In the genomic region with DNA sequence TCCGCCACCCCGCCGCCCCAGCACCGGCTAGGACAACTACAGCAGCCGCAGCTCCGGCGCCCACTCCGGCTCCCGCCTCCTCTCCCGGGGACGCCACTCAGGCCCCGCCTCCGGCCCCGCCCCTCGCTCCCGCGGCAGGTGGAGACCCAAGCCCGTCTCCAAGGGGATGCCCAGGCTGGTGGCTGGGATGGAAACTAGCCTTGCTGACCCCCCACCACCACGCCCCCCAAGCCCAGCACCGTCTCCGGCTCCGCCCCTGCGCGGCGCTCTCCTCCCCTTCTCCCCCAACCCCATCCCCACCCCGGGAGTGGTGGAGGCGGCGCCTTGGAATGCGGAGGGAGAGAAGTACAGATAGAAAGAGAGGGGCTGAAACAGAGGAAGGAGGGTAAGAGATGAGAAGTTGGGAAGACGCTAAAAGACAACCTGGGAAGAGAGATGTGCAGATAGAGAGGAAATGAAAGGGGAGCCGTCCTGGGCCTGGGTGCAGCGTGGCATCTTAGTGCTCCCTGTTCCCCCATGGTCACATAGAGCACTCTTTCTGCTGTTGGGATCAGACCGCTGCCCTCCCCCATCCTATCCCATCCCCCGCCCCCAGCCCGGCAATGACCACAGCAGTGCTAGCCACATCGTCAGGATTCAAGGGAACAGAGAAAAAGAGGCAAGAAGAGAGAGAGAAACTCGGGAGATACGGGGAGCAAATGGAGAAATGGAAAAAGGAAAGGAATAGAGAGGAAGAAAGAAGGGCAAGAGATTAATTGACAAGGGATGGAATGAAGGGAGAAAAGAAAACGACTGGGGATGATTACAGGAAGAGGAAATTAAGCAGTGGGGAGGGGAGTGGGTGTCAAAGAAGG, we compare ENCODE assay signal across 8 cellular contexts. TPM values are rescaled to one million over a fixed set of nuclear protein-coding genes. Genes with fewer than 3 reads are reported as not detected.
A peak's percentile ranks its signal among the peaks of the same experiment; 100 is the strongest.
DNase-seq lines count a peak whose midpoint lies in the region; ATAC-seq, FAIRE-seq and TF ChIP-seq lines count a peak whose summit lies in the region.

A gene with protein sequence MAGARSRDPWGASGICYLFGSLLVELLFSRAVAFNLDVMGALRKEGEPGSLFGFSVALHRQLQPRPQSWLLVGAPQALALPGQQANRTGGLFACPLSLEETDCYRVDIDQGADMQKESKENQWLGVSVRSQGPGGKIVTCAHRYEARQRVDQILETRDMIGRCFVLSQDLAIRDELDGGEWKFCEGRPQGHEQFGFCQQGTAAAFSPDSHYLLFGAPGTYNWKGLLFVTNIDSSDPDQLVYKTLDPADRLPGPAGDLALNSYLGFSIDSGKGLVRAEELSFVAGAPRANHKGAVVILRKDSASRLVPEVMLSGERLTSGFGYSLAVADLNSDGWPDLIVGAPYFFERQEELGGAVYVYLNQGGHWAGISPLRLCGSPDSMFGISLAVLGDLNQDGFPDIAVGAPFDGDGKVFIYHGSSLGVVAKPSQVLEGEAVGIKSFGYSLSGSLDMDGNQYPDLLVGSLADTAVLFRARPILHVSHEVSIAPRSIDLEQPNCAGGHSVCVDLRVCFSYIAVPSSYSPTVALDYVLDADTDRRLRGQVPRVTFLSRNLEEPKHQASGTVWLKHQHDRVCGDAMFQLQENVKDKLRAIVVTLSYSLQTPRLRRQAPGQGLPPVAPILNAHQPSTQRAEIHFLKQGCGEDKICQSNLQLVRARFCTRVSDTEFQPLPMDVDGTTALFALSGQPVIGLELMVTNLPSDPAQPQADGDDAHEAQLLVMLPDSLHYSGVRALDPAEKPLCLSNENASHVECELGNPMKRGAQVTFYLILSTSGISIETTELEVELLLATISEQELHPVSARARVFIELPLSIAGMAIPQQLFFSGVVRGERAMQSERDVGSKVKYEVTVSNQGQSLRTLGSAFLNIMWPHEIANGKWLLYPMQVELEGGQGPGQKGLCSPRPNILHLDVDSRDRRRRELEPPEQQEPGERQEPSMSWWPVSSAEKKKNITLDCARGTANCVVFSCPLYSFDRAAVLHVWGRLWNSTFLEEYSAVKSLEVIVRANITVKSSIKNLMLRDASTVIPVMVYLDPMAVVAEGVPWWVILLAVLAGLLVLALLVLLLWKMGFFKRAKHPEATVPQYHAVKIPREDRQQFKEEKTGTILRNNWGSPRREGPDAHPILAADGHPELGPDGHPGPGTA (minus strand): TSS at position 64 of the 854 bp plus-strand sequence. CDS start 222 bp downstream, outside the sequence.

- intact Hi-C loops in endothelial cell of umbilical vein (cut with micrococcal nuclease), result no loop called here

- peak within 1 kb of the TSS; percentile 78 for H2AFZ ChIP-seq in endothelial cell of umbilical vein (ENCODE audit: low read depth, low read length)

- H3K79me2 ChIP-seq in endothelial cell of umbilical vein (ENCODE audit: control insufficient read depth, insufficient read depth, low read length), result no peaks in the 10 kb centered on the region

- TF ChIP-seq CTCF in BE2C (IDR thresholded peaks at IDR 0.05; ENCODE audit: low read depth, low read length) (no peak), endothelial cell of umbilical vein (IDR thresholded peaks at IDR 0.05; ENCODE audit: extremely low read depth in 1 of 2, insufficient read depth in 1 of 2, low read depth in 1 of 2, low read length in 2 of 2) (no peak)

- no TSS peak for BruUV-seq in endothelial cell of umbilical vein (replicated peaks; lab: Mats Ljungman, UMichigan)

- H3K4me1 ChIP-seq in BE2C, result no peaks in the 10 kb centered on the region
- H3K4me1 ChIP-seq in endothelial cell of umbilical vein (ENCODE audit: control insufficient read depth, extremely low read depth, insufficient read depth, low read length), result no peaks in the 10 kb centered on the region

- peak within 1 kb of the TSS; percentile 3 for H3K27ac Mint-ChIP-seq in stimulated activated memory B cell treated with anti-CD40 and anti-IgM and Interleukin-4, amounts not matched to agents 10 μg/mL and 1 μg/mL and 100 μg/mL, for 72 hours

- H3K27me3 ChIP-seq in BE2C (peaks cover 63% of the 10 kb centered on the region), endothelial cell of umbilical vein (ENCODE audit: control insufficient read depth in 2 of 2, insufficient read depth in 2 of 2, low read length in 2 of 2) (peaks cover 47 to 52% of the 10 kb centered on the region in 2 experiments)

- H3K4me3 Mint-ChIP-seq in stimulated activated memory B cell treated with anti-CD40 and anti-IgM and Interleukin-4, amounts not matched to agents 10 μg/mL and 1 μg/mL and 100 μg/mL, for 72 hours, result peak within 1 kb of the TSS; percentile 78

- H3K4me3 ChIP-seq in BE2C (ENCODE audit: low read depth, low read length), result peak within 1 kb of the TSS; percentile 48
- peak within 1 kb of the TSS; percentile 16 to 43 (median 24) for H3K4me3 ChIP-seq in endothelial cell of umbilical vein (replicated peaks in 1 of 3; ENCODE audit: insufficient read depth in 1 of 3, low read depth in 1 of 3, low read length in 3 of 3)

- no peak within 1 kb of the TSS for H3K27ac ChIP-seq in endothelial cell of umbilical vein (ENCODE audit: insufficient read depth, low read depth, low read length)

- peaks cover 25% of the 10 kb centered on the region for H3K27me3 Mint-ChIP-seq in stimulated activated memory B cell treated with anti-CD40 and anti-IgM and Interleukin-4, amounts not matched to agents 10 μg/mL and 1 μg/mL and 100 μg/mL, for 72 hours

- peaks cover 25% of the 10 kb centered on the region for H3K4me1 Mint-ChIP-seq in stimulated activated memory B cell treated with anti-CD40 and anti-IgM and Interleukin-4, amounts not matched to agents 10 μg/mL and 1 μg/mL and 100 μg/mL, for 72 hours

- DNase-seq in BE2C, result peak; percentile 78
- peak; percentile 82 for DNase-seq in NCI-H345 (lab: John Stamatoyannopoulos, UW)
- DNase-seq in activated T-cell treated with anti-CD3 and anti-CD28 coated beads for 1 hour (ENCODE audit: low read depth), result peak; percentile 43
- no peak for DNase-seq in endothelial cell of umbilical vein (ENCODE audit: low read depth, low spot score)
- peak; percentile 50 for DNase-seq in mucosa of gallbladder (ENCODE audit: low spot score)
- no peak for DNase-seq in SKM-1 (lab: John Stamatoyannopoulos, UW; ENCODE audit: unreplicated experiment)

- no peaks in the 10 kb centered on the region for H4K20me1 ChIP-seq in endothelial cell of umbilical vein (replicated peaks; ENCODE audit: control insufficient read depth, extremely low read depth, insufficient read depth, low read length)

- TF ChIP-seq POLR2A in endothelial cell of umbilical vein (IDR thresholded peaks at IDR 0.05; ENCODE audit: low read depth, low read length), result no peak

- no peak for FAIRE-seq in endothelial cell of umbilical vein (lab: Jason Lieb, UNC)

- dilution Hi-C loops in endothelial cell of umbilical vein (cut with MboI; ENCODE audit: extremely low pct_ligation_motif_present, low sequenced_read_pairs), result no loop called here

- H3K9ac ChIP-seq in endothelial cell of umbilical vein (replicated peaks; ENCODE audit: extremely low read depth, insufficient read depth, low read length), result no peak within 1 kb of the TSS

- CTCF ChIA-PET in endothelial cell of umbilical vein (lab: Charles Lee), result interaction anchor here (0.9 to 2.0 kb wide), 3 partner anchors 8 to 17 kb away, joined by 3 to 5 read pairs (median 3); a partner anchor contains a TSS

- H3K36me3 Mint-ChIP-seq in stimulated activated memory B cell treated with anti-CD40 and anti-IgM and Interleukin-4, amounts not matched to agents 10 μg/mL and 1 μg/mL and 100 μg/mL, for 72 hours, result no peaks in the 10 kb centered on the region

- H3K4me2 ChIP-seq in endothelial cell of umbilical vein (ENCODE audit: insufficient read depth, low read length), result peak within 1 kb of the TSS; percentile 28

- POLR2A ChIA-PET in endothelial cell of umbilical vein (lab: Charles Lee), result no interaction called here

- ATAC-seq in GM21786 (IDR thresholded peaks at IDR 0.05; ENCODE audit: unreplicated experiment), result peak; percentile 69
- ATAC-seq in stimulated activated memory B cell treated with anti-CD40 and anti-IgM and Interleukin-4, amounts not matched to agents 10 μg/mL and 1 μg/mL and 100 μg/mL, for 72 hours, result peak; percentile 80

- no peaks in the 10 kb centered on the region for H3K9me1 ChIP-seq in endothelial cell of umbilical vein (replicated peaks; ENCODE audit: control insufficient read depth, extremely low read depth, insufficient read depth, low read length)

- H3K9me3 ChIP-seq in BE2C (no peaks in the 10 kb centered on the region), endothelial cell of umbilical vein (replicated peaks; ENCODE audit: control insufficient read depth, insufficient read depth, low read length) (no peaks in the 10 kb centered on the region)

- no peaks in the 10 kb centered on the region for H3K36me3 ChIP-seq in BE2C
- no peaks in the 10 kb centered on the region for H3K36me3 ChIP-seq in endothelial cell of umbilical vein (ENCODE audit: control insufficient read depth in 2 of 2, extremely low read depth in 1 of 2, insufficient read depth in 2 of 2, low read length in 2 of 2)

- H3K9me3 Mint-ChIP-seq in stimulated activated memory B cell treated with anti-CD40 and anti-IgM and Interleukin-4, amounts not matched to agents 10 μg/mL and 1 μg/mL and 100 μg/mL, for 72 hours, result no peaks in the 10 kb centered on the region

TF ChIP-seq in endothelial cell of umbilical vein, 7 proteins besides CTCF, POLR2A, EP300 and RAD21 (continues in another document):
- no peak for TF ChIP-seq MYC (IDR thresholded peaks at IDR 0.05; ENCODE audit: low read depth, low read length)
- no peak for TF ChIP-seq EZH2 (IDR thresholded peaks at IDR 0.05; ENCODE audit: borderline replicate concordance, low read depth, low read length, severe bottlenecking)
- TF ChIP-seq GATA2 (IDR thresholded peaks at IDR 0.05; ENCODE audit: insufficient read depth, insufficient read length, low read depth, low read length), result no peak
- TF ChIP-seq POLR2AphosphoS5 (IDR thresholded peaks at IDR 0.05; ENCODE audit: insufficient read depth, low read depth, low read length), result no peak
- no peak for TF ChIP-seq JUN (IDR thresholded peaks at IDR 0.05; ENCODE audit: borderline replicate concordance, insufficient read depth, insufficient read length, low read depth)
- TF ChIP-seq, protein P1, sequence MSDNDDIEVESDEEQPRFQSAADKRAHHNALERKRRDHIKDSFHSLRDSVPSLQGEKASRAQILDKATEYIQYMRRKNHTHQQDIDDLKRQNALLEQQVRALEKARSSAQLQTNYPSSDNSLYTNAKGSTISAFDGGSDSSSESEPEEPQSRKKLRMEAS (IDR thresholded peaks at IDR 0.05; ENCODE audit: insufficient read depth, insufficient read length), result no peak

RNA-seq across cellular contexts. Expression of the gene that starts here (rescaled TPM):
- polyA plus RNA-seq in BE2C (2012; ENCODE audit: insufficient read depth, insufficient read length, low read depth), result 3.1 TPM
- total RNA-seq in endothelial cell of umbilical vein (0.84 and 1.0 TPM in 2 replicates), mucosa of gallbladder (152 TPM)
- polyA plus RNA-seq in endothelial cell of umbilical vein, result 0.41 and 0.67 TPM in 2 replicates
- 0.21 and 0.28 TPM in 2 replicates for polyA plus RNA-seq in endothelial cell of umbilical vein (2011; cell fraction: cytosol; rRNA removed)
- polyA plus RNA-seq in endothelial cell of umbilical vein (2011; cell fraction: nucleus; rRNA removed), result 4.0 and 5.0 TPM in 2 replicates
- polyA plus RNA-seq in endothelial cell of umbilical vein (2012), result 0.15 and 0.20 TPM in 2 replicates
- 0.70 and 2.0 TPM in 2 replicates for polyA minus RNA-seq in endothelial cell of umbilical vein
- polyA minus RNA-seq in endothelial cell of umbilical vein (2011; cell fraction: cytosol; rRNA and poly(A)+ RNA removed), result not detected
- 0.82 and 1.2 TPM in 2 replicates for polyA minus RNA-seq in endothelial cell of umbilical vein (2011; cell fraction: nucleus; rRNA and poly(A)+ RNA removed)

Comparison
In these comparisons a context has a peak if more than half of its experiments do, and no peak if none do; other contexts are left out.
1. RNA of the gene that starts here (total RNA-seq): 152 TPM in mucosa of gallbladder (single experiment); 0.84 to 1.0 TPM in endothelial cell of umbilical vein; every median in the first group is over 10 times any median in the second.
2. DNase-seq: peak in BE2C (single experiment), NCI-H345 (single experiment), activated T-cell treated with anti-CD3 and anti-CD28 coated beads for 1 hour (single experiment) and mucosa of gallbladder (single experiment); none in endothelial cell of umbilical vein (single experiment) and SKM-1 (single experiment).